Comparison of ENCODE assay signal across 9 cellular contexts in genomic region chrX:10755477-10756334, GRCh38.
DNase-seq lines count a peak whose midpoint lies in the region; ATAC-seq and TF ChIP-seq lines count a peak whose summit lies in the region.
"Had no signal": no experiment of that assay in that cellular context is flagged by ENCODE, and none has a peak within 500 bp of the region (broad histone marks: within the 10 kb centered on the region; RNA-seq: fewer than 3 reads in every experiment).

No MANE protein-coding gene starts in this region.

- H3K27ac Mint-ChIP-seq in progenitor cell of endocrine pancreas: peak overlapping the region; percentile 96

- H3K4me1 Mint-ChIP-seq in progenitor cell of endocrine pancreas (ENCODE audit: low read depth): peaks cover 20% of the 10 kb centered on the region

- no peaks in the 10 kb centered on the region for H3K27me3 Mint-ChIP-seq in progenitor cell of endocrine pancreas

- no peaks in the 10 kb centered on the region for H3K27me3 ChIP-seq in Panc1 (ENCODE audit: control insufficient read depth, insufficient read depth, low read length)
- peaks cover 0 to 5% (median 0%) of the 10 kb centered on the region in 7 donors for H3K27me3 ChIP-seq in spleen (replicated peaks in 1 of 7)

- no peak for TF ChIP-seq CTCF in Panc1 (IDR thresholded peaks at IDR 0.05)
- no peak for TF ChIP-seq CTCF in fibroblast of the aortic adventitia (IDR thresholded peaks at IDR 0.05; ENCODE audit: insufficient read depth, low read length)
- no peak for TF ChIP-seq CTCF in progenitor cell of endocrine pancreas (IDR thresholded peaks at IDR 0.05; ENCODE audit: unreplicated experiment)
- TF ChIP-seq CTCF in spleen (IDR thresholded peaks at IDR 0.05 in 8 of 11, conservative IDR thresholded peaks at IDR 0.05 in 3 of 11): no peak

- in situ Hi-C loops in Panc1 (cut with HindIII; ENCODE audit: low pct_unique_long_range_greater_than_20kb, low sequenced_read_pairs): no loop called here

- 49 to 65% (median 53%) methylated on average over 9 of the region's 9 CpGs for WGBS in spleen, 5 donors

- H3K27ac ChIP-seq in Panc1 (ENCODE audit: low read length) (peak overlapping the region; percentile 72), spleen (no peak overlapping the region)

- intact Hi-C loops in Panc1 (cut with micrococcal nuclease; ENCODE audit: unreplicated experiment) (no loop called here), spleen (cut with DNase I; ENCODE audit: low total_unique reads) (no loop called here)

- peak; percentile 85 for ATAC-seq in Panc1

- H3K36me3 ChIP-seq in Panc1 (ENCODE audit: control insufficient read depth, insufficient read depth, low read length) (no peaks in the 10 kb centered on the region), spleen (no peaks in the 10 kb centered on the region)

- H3K9me3 ChIP-seq in Panc1 (ENCODE audit: control insufficient read depth, insufficient read depth, low read depth, low read length): no peaks in the 10 kb centered on the region
- H3K9me3 ChIP-seq in spleen: no peaks in the 10 kb centered on the region

- CTCF ChIA-PET in Panc1 (lab: Charles Lee): no interaction called here

- TF ChIP-seq POLR2A in spleen (IDR thresholded peaks at IDR 0.05): no peak

- H3K4me3 Mint-ChIP-seq in progenitor cell of endocrine pancreas (ENCODE audit: low read depth): no peak overlapping the region

- POLR2A ChIA-PET in Panc1 (lab: Charles Lee): no interaction called here

- H3K36me3 Mint-ChIP-seq in progenitor cell of endocrine pancreas (ENCODE audit: insufficient read depth): no peaks in the 10 kb centered on the region

- DNase-seq in ELF-1 (ENCODE audit: low read depth, low spot score) (peak; percentile 92), Panc1 (ENCODE audit: low read depth, low spot score) (no peak), fibroblast of the aortic adventitia (ENCODE audit: low read depth) (peak; percentile 86), progenitor cell of endocrine pancreas (ENCODE audit: low spot score, unreplicated experiment) (no peak), COLO668 (lab: John Stamatoyannopoulos, UW; ENCODE audit: unreplicated experiment) (no peak), NCI-H1436 treated with DMSO at 0.1 percent for 48 hours (lab: John Stamatoyannopoulos, UW) (no peak), spleen (no peak)
- DNase-seq in stimulated activated CD4-positive, alpha-beta T cell treated with anti-CD3 and anti-CD28 coated beads, Interleukin-4, amount 100 ng/mL, for 1 hour: no peak
- DNase-seq: activated naive CD4-positive, alpha-beta T cell treated with anti-CD3 and anti-CD28 coated beads, Interleukin-2, amount 50 U/mL, for 16 hours had no signal

- H3K4me1 ChIP-seq in Panc1 (ENCODE audit: control insufficient read depth, insufficient read depth, low read length) (peaks cover 4% of the 10 kb centered on the region), spleen (no peaks in the 10 kb centered on the region)

- BruUV-seq in Panc1 (replicated peaks; lab: Mats Ljungman, UMichigan): no TSS peak

- peaks cover 11% of the 10 kb centered on the region for H3K9me3 Mint-ChIP-seq in progenitor cell of endocrine pancreas (ENCODE audit: low read depth)

- H3K4me3 ChIP-seq in Panc1 (ENCODE audit: low read depth in 2 of 2, low read length in 2 of 2) (no peak overlapping the region), fibroblast of the aortic adventitia (ENCODE audit: low read depth, low read length) (no peak overlapping the region), spleen (no peak overlapping the region)

Comparison
In these comparisons a context has a peak if more than half of its experiments do, and no peak if none do; other contexts are left out.
1. DNase-seq: peak in ELF-1 (single experiment) and fibroblast of the aortic adventitia (single experiment); none in Panc1 (single experiment), progenitor cell of endocrine pancreas (single experiment), COLO668 (single experiment), stimulated activated CD4-positive, alpha-beta T cell treated with anti-CD3 and anti-CD28 coated beads, Interleukin-4, amount 100 ng/mL, for 1 hour (single experiment), NCI-H1436 treated with DMSO at 0.1 percent for 48 hours (single experiment) and spleen (single experiment).